In the genomic region with DNA sequence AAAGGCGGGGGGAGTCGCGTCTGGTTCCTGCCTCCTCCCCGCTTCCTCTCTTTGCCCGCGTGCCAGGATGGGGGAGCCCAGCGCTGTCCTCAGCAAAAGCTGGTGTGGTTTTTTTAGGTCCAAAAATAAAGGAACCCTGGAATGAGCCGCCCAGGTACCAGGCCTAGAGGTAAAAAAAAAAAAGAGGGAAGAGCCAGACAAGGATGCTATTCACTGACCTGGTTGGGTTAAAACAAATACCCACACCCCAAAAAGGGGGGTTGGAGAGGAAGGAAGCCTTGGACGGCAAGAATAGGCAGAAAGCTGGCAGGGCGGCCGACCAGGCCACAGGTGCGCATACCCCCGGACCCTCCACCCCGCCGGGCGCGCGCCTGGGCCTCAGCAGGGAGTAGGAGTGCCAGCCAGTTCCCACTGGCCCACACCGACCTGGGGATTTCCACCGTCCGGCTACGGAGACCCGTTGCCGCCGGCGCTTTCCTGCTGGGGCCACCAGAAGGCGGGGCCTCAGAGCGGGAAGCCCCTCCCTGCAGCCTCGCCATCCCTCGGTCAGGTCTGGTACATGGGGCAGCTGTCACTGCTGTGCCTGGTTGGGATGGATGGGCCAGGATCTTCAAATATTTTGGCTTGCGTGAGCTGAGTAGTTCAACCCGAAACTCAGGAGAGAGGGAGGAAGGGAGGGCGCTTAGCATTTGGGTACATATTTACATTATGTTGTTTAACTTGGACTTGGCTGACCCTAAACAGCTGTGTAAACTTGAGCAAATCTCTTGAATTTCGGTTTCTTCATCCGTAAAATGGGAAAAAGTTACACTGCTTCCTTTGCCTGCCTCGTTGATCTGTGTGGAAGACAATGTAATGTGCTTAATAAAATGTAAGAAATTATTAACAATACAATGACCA, we compare ENCODE assay signal across 8 cellular contexts.
DNase-seq lines count a peak whose midpoint lies in the region; ATAC-seq lines count a peak whose summit lies in the region.

No MANE protein-coding gene starts in this region.

- H3K9ac ChIP-seq in duodenal mucosa (ENCODE audit: low read depth in 1 of 2, low read length in 2 of 2) = peak overlapping the region; percentile 58 to 88

- H3K27ac ChIP-seq in duodenal mucosa (ENCODE audit: low read depth, low read length) = peak overlapping the region; percentile 96

- H3K9me3 ChIP-seq in duodenal mucosa (ENCODE audit: control insufficient read depth in 1 of 2, low read length in 2 of 2) = no peaks in the 10 kb centered on the region

- H3K27me3 ChIP-seq in duodenal mucosa (ENCODE audit: control insufficient read depth in 1 of 2, insufficient read depth in 2 of 2, low read length in 2 of 2) = no peaks in the 10 kb centered on the region

- peak overlapping the region; percentile 72 to 78 for H3K4me3 ChIP-seq in duodenal mucosa (ENCODE audit: low read depth in 1 of 2, low read length in 2 of 2)

- DNase-seq in Ammon's horn (ENCODE audit: low spot score) = peak; percentile 73
- DNase-seq in NCI-H446 (lab: John Stamatoyannopoulos, UW) = peak; percentile 47 to 87
- DNase-seq in activated CD4-positive, alpha-beta T cell treated with anti-CD3 and anti-CD28 coated beads, Interleukin-2, amount 50 U/mL, for 24 hours (ENCODE audit: low read depth in 1 of 2, low spot score in 1 of 2) = peak; percentile 60 to 78
- DNase-seq in medulla oblongata (ENCODE audit: extremely low spot score) = peak; percentile 76
- peak; percentile 73 for DNase-seq in stimulated activated CD8-positive, alpha-beta memory T cell treated with anti-CD3 and anti-CD28 coated beads, Interleukin-12 subunit alpha, Interleukin-12 subunit beta, amount 100 ng/mL, for 4 hours (ENCODE audit: low read depth)

- ATAC-seq in GM19035 (IDR thresholded peaks at IDR 0.05; ENCODE audit: unreplicated experiment) (peak; percentile 75), HG03175 (IDR thresholded peaks at IDR 0.05; ENCODE audit: unreplicated experiment) (peak; percentile 75)

- H3K36me3 ChIP-seq in duodenal mucosa (ENCODE audit: control insufficient read depth in 1 of 2, insufficient read depth in 2 of 2, low read length in 2 of 2) = no peaks in the 10 kb centered on the region

- H3K4me1 ChIP-seq in duodenal mucosa (ENCODE audit: control insufficient read depth in 1 of 2, insufficient read depth in 2 of 2, low read length in 2 of 2) = peaks cover 54 to 61% of the 10 kb centered on the region in 2 donors

Comparison
In these comparisons a context has a peak if more than half of its experiments do, and no peak if none do; other contexts are left out.
1. Peak in every context shown above with its lines: DNase-seq, ATAC-seq, H3K4me3 ChIP-seq and H3K27ac ChIP-seq.